1 cellular context compared by ENCODE assay signal in genomic region chr16:29961479-29962343, GRCh38.
TF ChIP-seq lines count a peak whose summit lies in the region.

Gene TMEM219, plus strand, starts transcription at chr16:29962079. Its CDS starts 1,065 bp downstream, at chr16:29963144.

TF ChIP-seq in HepG2, 621 proteins besides CTCF, POLR2A, EP300 and RAD21 (continued from another document):
- peak; percentile 61; the same call in 1 of the 2 replicates for TF ChIP-seq MLX (CRISPR knock-in tag; IDR thresholded peaks at IDR 0.05)
- peak; percentile 10; the same call in 1 of the 2 replicates for TF ChIP-seq KLF11 (CRISPR knock-in tag; IDR thresholded peaks at IDR 0.05)
- peak; percentile 93; the same call in 1 of the 2 replicates for TF ChIP-seq ZNF30 (CRISPR knock-in tag; IDR thresholded peaks at IDR 0.05)
- peak; percentile 63; the same call in 1 of the 2 replicates for TF ChIP-seq SIN3B (IDR thresholded peaks at IDR 0.05; ENCODE audit: low read length)
- TF ChIP-seq XRCC5 (optimal IDR thresholded peaks at IDR 0.05; ENCODE audit: low read length), result peak; percentile 88
- no peak for TF ChIP-seq ZC3H4 (CRISPR knock-in tag; IDR thresholded peaks at IDR 0.05; ENCODE audit: borderline replicate concordance)
- TF ChIP-seq ZNF317 (CRISPR knock-in tag; IDR thresholded peaks at IDR 0.05), result no peak
- TF ChIP-seq CREB1 (IDR thresholded peaks at IDR 0.05), result peak; percentile 77; the same call in 1 of the 2 replicates
- no peak for TF ChIP-seq CREB1 (CRISPR knock-in tag; IDR thresholded peaks at IDR 0.05)
- peak; percentile 79 for TF ChIP-seq TFDP2 (CRISPR knock-in tag; IDR thresholded peaks at IDR 0.05)
- TF ChIP-seq NONO (IDR thresholded peaks at IDR 0.05), result no peak
- TF ChIP-seq NONO (CRISPR knock-in tag; conservative IDR thresholded peaks at IDR 0.05), result no peak
- TF ChIP-seq ZNF691 (CRISPR knock-in tag; IDR thresholded peaks at IDR 0.05; ENCODE audit: borderline replicate concordance, low read depth), result peak; percentile 58; the same call in 1 of the 2 replicates
- TF ChIP-seq CSRNP2 (CRISPR knock-in tag; conservative IDR thresholded peaks at IDR 0.05; ENCODE audit: low read depth), result no peak
- TF ChIP-seq MAFG (CRISPR knock-in tag; IDR thresholded peaks at IDR 0.05), result no peak
- TF ChIP-seq TCF12 (IDR thresholded peaks at IDR 0.05), result no peak
- TF ChIP-seq TCF12 (CRISPR knock-in tag; IDR thresholded peaks at IDR 0.05), result no peak
- no peak for TF ChIP-seq ZEB1 (IDR thresholded peaks at IDR 0.05; ENCODE audit: insufficient replicate concordance, low read depth)
- TF ChIP-seq KDM2A (CRISPR knock-in tag; IDR thresholded peaks at IDR 0.05; ENCODE audit: borderline replicate concordance, low read depth), result peak; percentile 84
- TF ChIP-seq ZNF619 (CRISPR knock-in tag; IDR thresholded peaks at IDR 0.05), result peak; percentile 63; the same call in 1 of the 2 replicates
- TF ChIP-seq SKIL (CRISPR knock-in tag; IDR thresholded peaks at IDR 0.05; ENCODE audit: borderline replicate concordance), result no peak
- TF ChIP-seq ZNF558 (CRISPR knock-in tag; IDR thresholded peaks at IDR 0.05; ENCODE audit: borderline replicate concordance), result peak; percentile 74; the same call in 1 of the 2 replicates
- peak; percentile 85; the same call in 1 of the 2 replicates for TF ChIP-seq ZNF598 (CRISPR knock-in tag; IDR thresholded peaks at IDR 0.05; ENCODE audit: borderline replicate concordance)
- no peak for TF ChIP-seq ZNF326 (CRISPR knock-in tag; IDR thresholded peaks at IDR 0.05; ENCODE audit: borderline replicate concordance)
- peak; percentile 60; the same call in 1 of the 2 replicates for TF ChIP-seq ZNF331 (CRISPR knock-in tag; IDR thresholded peaks at IDR 0.05)
- TF ChIP-seq YY1 (IDR thresholded peaks at IDR 0.05; ENCODE audit: insufficient read depth, insufficient replicate concordance, low read depth, low read length), result peak; percentile 42
- peak; percentile 26; the same call in 1 of the 2 replicates for TF ChIP-seq BCL6 (CRISPR knock-in tag; IDR thresholded peaks at IDR 0.05)
- TF ChIP-seq GPN1 (CRISPR knock-in tag; IDR thresholded peaks at IDR 0.05; ENCODE audit: borderline replicate concordance), result 0 out of 2 replicates have a peak, but pooled peaks have one; percentile 45
- peak; percentile 35; the same call in 1 of the 2 replicates for TF ChIP-seq ZNF772 (CRISPR knock-in tag; IDR thresholded peaks at IDR 0.05)
- TF ChIP-seq CHD2 (IDR thresholded peaks at IDR 0.05; ENCODE audit: low read depth, low read length), result no peak
- no peak for TF ChIP-seq IKZF4 (CRISPR knock-in tag; IDR thresholded peaks at IDR 0.05; ENCODE audit: borderline replicate concordance, low read depth, not compliant biosample characterization)
- TF ChIP-seq HMGXB3 (CRISPR knock-in tag; IDR thresholded peaks at IDR 0.05; ENCODE audit: borderline replicate concordance), result no peak; the same call in 1 of the 2 replicates
- TF ChIP-seq ZBTB39 (CRISPR knock-in tag; IDR thresholded peaks at IDR 0.05), result no peak
- no peak for TF ChIP-seq ZNF557 (CRISPR knock-in tag; IDR thresholded peaks at IDR 0.05)
- TF ChIP-seq ZFP36L2 (CRISPR knock-in tag; IDR thresholded peaks at IDR 0.05), result no peak
- no peak for TF ChIP-seq JUNB (CRISPR knock-in tag; IDR thresholded peaks at IDR 0.05; ENCODE audit: borderline replicate concordance)
- TF ChIP-seq TOE1 (CRISPR knock-in tag; IDR thresholded peaks at IDR 0.05), result 0 out of 2 replicates have a peak, but pooled peaks have one; percentile 65
- no peak for TF ChIP-seq NR2F6 (IDR thresholded peaks at IDR 0.05)
- no peak; the same call in 1 of the 2 replicates for TF ChIP-seq NR2F6 (CRISPR knock-in tag; IDR thresholded peaks at IDR 0.05)
